1 cellular context compared by ENCODE assay signal in the genomic region with DNA sequence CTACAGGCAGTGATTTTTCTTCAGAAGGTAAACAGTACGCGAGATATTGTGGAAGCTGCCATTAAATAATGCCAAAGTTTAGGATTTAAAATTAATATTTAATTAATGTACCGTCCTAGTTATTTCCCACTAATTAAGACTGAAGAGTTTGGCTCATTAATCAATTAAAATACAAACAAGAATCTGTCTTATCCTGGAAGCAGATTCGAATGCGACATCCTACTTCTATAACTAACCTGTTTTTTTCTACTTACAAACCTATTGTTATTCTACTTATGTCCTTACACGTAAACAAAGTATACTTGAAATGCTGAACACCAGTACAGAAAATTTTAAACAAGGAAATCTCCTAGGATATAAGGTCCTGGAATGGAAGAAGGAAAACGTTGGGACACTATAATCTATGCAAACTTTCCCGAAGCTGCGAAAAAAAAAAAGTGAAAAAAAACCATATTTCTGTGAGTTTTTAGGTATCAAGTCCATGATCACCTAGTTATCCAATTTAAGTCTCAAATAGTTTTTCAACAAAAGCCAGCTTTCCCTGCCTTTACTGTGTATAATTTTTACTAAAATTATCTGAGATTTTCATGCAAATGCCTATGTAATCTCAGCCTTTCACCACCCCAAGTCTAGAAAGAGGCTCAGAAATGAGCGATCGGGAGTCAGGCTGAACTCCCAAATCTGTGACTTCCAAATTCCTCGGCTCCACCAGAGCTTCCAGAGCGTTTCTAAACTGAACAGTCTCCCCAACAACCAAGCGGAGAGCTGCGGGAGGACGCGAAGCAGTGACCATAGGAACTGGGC.
TF ChIP-seq lines count a peak whose summit lies in the region.

No MANE protein-coding gene starts in this region.

TF ChIP-seq in K562, 482 proteins besides CTCF, POLR2A, EP300 and RAD21:
- TF ChIP-seq HLTF (IDR thresholded peaks at IDR 0.05) (no peak), ETV5 (CRISPR knock-in tag; IDR thresholded peaks at IDR 0.05; ENCODE audit: low read depth) (0 out of 2 replicates have a peak, but pooled peaks have one; percentile 25), MEIS2 (IDR thresholded peaks at IDR 0.05; ENCODE audit: partially characterized antibody) (no peak), BMI1 (IDR thresholded peaks at IDR 0.05; ENCODE audit: low read length) (0 out of 2 replicates have a peak, but pooled peaks have one; percentile 18), CBX8 (IDR thresholded peaks at IDR 0.05; ENCODE audit: borderline replicate concordance, extremely low read depth, low read depth, low read length, poor library complexity, severe bottlenecking) (peak; percentile 69), PHB2 (IDR thresholded peaks at IDR 0.05; ENCODE audit: low read depth) (no peak), CBX2 (IDR thresholded peaks at IDR 0.05; ENCODE audit: insufficient read depth, low read length, poor library complexity, severe bottlenecking) (peak; percentile 93), RNF2 (IDR thresholded peaks at IDR 0.05) (0 out of 2 replicates have a peak, but pooled peaks have one; percentile 17)
- TF ChIP-seq, protein P1, sequence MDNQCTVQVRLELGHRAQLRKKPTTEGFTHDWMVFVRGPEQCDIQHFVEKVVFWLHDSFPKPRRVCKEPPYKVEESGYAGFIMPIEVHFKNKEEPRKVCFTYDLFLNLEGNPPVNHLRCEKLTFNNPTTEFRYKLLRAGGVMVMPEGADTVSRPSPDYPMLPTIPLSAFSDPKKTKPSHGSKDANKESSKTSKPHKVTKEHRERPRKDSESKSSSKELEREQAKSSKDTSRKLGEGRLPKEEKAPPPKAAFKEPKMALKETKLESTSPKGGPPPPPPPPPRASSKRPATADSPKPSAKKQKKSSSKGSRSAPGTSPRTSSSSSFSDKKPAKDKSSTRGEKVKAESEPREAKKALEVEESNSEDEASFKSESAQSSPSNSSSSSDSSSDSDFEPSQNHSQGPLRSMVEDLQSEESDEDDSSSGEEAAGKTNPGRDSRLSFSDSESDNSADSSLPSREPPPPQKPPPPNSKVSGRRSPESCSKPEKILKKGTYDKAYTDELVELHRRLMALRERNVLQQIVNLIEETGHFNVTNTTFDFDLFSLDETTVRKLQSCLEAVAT (IDR thresholded peaks at IDR 0.05), result no peak
- TF ChIP-seq, protein P2, sequence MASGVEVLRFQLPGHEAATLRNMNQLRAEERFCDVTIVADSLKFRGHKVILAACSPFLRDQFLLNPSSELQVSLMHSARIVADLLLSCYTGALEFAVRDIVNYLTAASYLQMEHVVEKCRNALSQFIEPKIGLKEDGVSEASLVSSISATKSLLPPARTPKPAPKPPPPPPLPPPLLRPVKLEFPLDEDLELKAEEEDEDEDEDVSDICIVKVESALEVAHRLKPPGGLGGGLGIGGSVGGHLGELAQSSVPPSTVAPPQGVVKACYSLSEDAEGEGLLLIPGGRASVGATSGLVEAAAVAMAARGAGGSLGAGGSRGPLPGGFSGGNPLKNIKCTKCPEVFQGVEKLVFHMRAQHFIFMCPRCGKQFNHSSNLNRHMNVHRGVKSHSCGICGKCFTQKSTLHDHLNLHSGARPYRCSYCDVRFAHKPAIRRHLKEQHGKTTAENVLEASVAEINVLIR (CRISPR knock-in tag; IDR thresholded peaks at IDR 0.05), result no peak
